ENCODE assay signal across 1 cellular context in genomic region chr7:99330314-99330961, GRCh38.
TF ChIP-seq lines count a peak whose summit lies in the region.
"Not testable (repeated sequence)": the region's sequence is repeated elsewhere in the genome, so short reads cannot be mapped to it uniquely, and the experiment has no call there.

No MANE protein-coding gene starts in this region.

TF ChIP-seq in K562, 482 proteins besides CTCF, POLR2A, EP300 and RAD21 (continued from another document):
- TF ChIP-seq PRDM10 (IDR thresholded peaks at IDR 0.05; ENCODE audit: partially characterized antibody) (peak; percentile 54), NBN (IDR thresholded peaks at IDR 0.05; ENCODE audit: low read depth) (peak; percentile 96), CXXC5 (CRISPR knock-in tag; IDR thresholded peaks at IDR 0.05) (peak; percentile 39; the same call in 1 of the 2 replicates), ZNF589 (CRISPR knock-in tag; IDR thresholded peaks at IDR 0.05; ENCODE audit: low read depth) (peak; percentile 40; the same call in 1 of the 2 replicates), TCF3 (CRISPR knock-in tag; IDR thresholded peaks at IDR 0.05) (peak; percentile 70), NCOA1 (IDR thresholded peaks at IDR 0.05; ENCODE audit: low read depth) (peak; percentile 59; the same call in 1 of the 2 replicates), MYC (IDR thresholded peaks at IDR 0.05; ENCODE audit: low read depth, low read length) (peak; percentile 61; the same call in 1 of the 2 replicates), UBTF (IDR thresholded peaks at IDR 0.05; ENCODE audit: borderline replicate concordance in 1 of 2, low read depth in 2 of 2, low read length in 2 of 2) (0 out of 4 replicates have a peak, but pooled peaks of 1 of the 2 experiments have one; percentile 1), ADNP (tag; IDR thresholded peaks at IDR 0.05) (peak; percentile 92), SMARCC2 (IDR thresholded peaks at IDR 0.05; ENCODE audit: low read depth) (peak; percentile 54), MNT (conservative IDR thresholded peaks at IDR 0.05) (0 out of 4 replicates have a peak, but pooled peaks of 1 of the 2 experiments have one; percentile 50), TOE1 (IDR thresholded peaks at IDR 0.05; ENCODE audit: borderline replicate concordance) (peak; percentile 83), ZNF318 (IDR thresholded peaks at IDR 0.05; ENCODE audit: borderline replicate concordance in 1 of 2, low read depth in 1 of 2) (peak in 1 of 2 experiments; percentile 78; a peak in 2 of 4 replicates), ZSCAN29 (IDR thresholded peaks at IDR 0.05) (0 out of 2 replicates have a peak, but pooled peaks have one; percentile 42), ZNF3 (CRISPR knock-in tag; IDR thresholded peaks at IDR 0.05) (peak; percentile 76), MEF2D (tag; conservative IDR thresholded peaks at IDR 0.05; ENCODE audit: low read depth) (peak; percentile 75), ARNT (IDR thresholded peaks at IDR 0.05) (peak; percentile 65 to 89), NR2C2 (tag; IDR thresholded peaks at IDR 0.05) (peak; percentile 59), HMBOX1 (IDR thresholded peaks at IDR 0.05) (0 out of 2 replicates have a peak, but pooled peaks have one; percentile 36), GABPA (tag; conservative IDR thresholded peaks at IDR 0.05; ENCODE audit: low read depth) (peak; percentile 34), BDP1 (IDR thresholded peaks at IDR 0.05; ENCODE audit: insufficient read depth, insufficient read length) (peak; percentile 25), MTA3 (IDR thresholded peaks at IDR 0.05; ENCODE audit: borderline replicate concordance) (peak; percentile 70; the same call in 1 of the 2 replicates), ZBTB2 (IDR thresholded peaks at IDR 0.05) (peak; percentile 67; the same call in 1 of the 2 replicates), TAL1 (IDR thresholded peaks at IDR 0.05) (peak; percentile 35; the same call in 1 of the 2 replicates), CC2D1A (IDR thresholded peaks at IDR 0.05) (peak; percentile 79), ZNF24 (IDR thresholded peaks at IDR 0.05) (peak; percentile 70), RNF2 (IDR thresholded peaks at IDR 0.05) (peak; percentile 64)
- TF ChIP-seq MYC (CRISPR knock-in tag; IDR thresholded peaks at IDR 0.05; ENCODE audit: borderline replicate concordance, low read depth); TOE1 (CRISPR knock-in tag; IDR thresholded peaks at IDR 0.05; ENCODE audit: borderline replicate concordance, low read depth); NR2C2 (CRISPR knock-in tag; IDR thresholded peaks at IDR 0.05): not testable (repeated sequence)
